Comparison of ENCODE assay signal across 9 cellular contexts in genomic region chr1:3618904-3619671, GRCh38. TPM values are rescaled to one million over a fixed set of nuclear protein-coding genes. Genes with fewer than 3 reads are reported as not detected.
DNase-seq lines count a peak whose midpoint lies in the region; ATAC-seq, FAIRE-seq and TF ChIP-seq lines count a peak whose summit lies in the region.
"Had no signal": no experiment of that assay in that cellular context is flagged by ENCODE, and none has a peak within 500 bp of the region (broad histone marks: within the 10 kb centered on the region; RNA-seq: fewer than 3 reads in every experiment).

No MANE protein-coding gene starts in this region.

- H3K4me1 ChIP-seq in HUES48 (ENCODE audit: control insufficient read depth, insufficient read depth, low read length): peaks cover 19% of the 10 kb centered on the region

- H3K4me3 Mint-ChIP-seq in activated T-cell treated with anti-CD3 and anti-CD28 coated beads, Interleukin-2, amount 50 U/mL, for 4 hours: peak overlapping the region; percentile 34
- peak overlapping the region; percentile 82 for H3K4me3 Mint-ChIP-seq in stimulated activated naive CD8-positive, alpha-beta T cell treated with anti-CD3 and anti-CD28 coated beads, Interleukin-15, Interleukin-2, amounts not matched to agents 100 ng/mL and 50 ng/mL, for 24 hours

- no peaks in the 10 kb centered on the region for H3K27me3 Mint-ChIP-seq in activated T-cell treated with anti-CD3 and anti-CD28 coated beads, Interleukin-2, amount 50 U/mL, for 4 hours (ENCODE audit: low read depth)
- no peaks in the 10 kb centered on the region for H3K27me3 Mint-ChIP-seq in stimulated activated naive CD8-positive, alpha-beta T cell treated with anti-CD3 and anti-CD28 coated beads, Interleukin-15, Interleukin-2, amounts not matched to agents 100 ng/mL and 50 ng/mL, for 24 hours

- peak; percentile 88 to 91 for ATAC-seq in activated T-cell treated with anti-CD3 and anti-CD28 coated beads, Interleukin-2, amount 50 U/mL, for 4 hours
- no peak for ATAC-seq in HG03469 (IDR thresholded peaks at IDR 0.05; ENCODE audit: unreplicated experiment)

- peak overlapping the region; percentile 92 for H3K27ac Mint-ChIP-seq in stimulated activated naive CD8-positive, alpha-beta T cell treated with anti-CD3 and anti-CD28 coated beads, Interleukin-15, Interleukin-2, amounts not matched to agents 100 ng/mL and 50 ng/mL, for 24 hours

- H3K9ac ChIP-seq in HUES48 (ENCODE audit: low read depth, low read length) (no peak overlapping the region), neural cell (ENCODE audit: low read length) (no peak overlapping the region)

- DNase-seq in DMS79 treated with DMSO at 0.1 percent for 48 hours (lab: John Stamatoyannopoulos, UW): peak; percentile 68
- peak; percentile 52 for DNase-seq in RCC 7860 (ENCODE audit: low spot score)
- peak; percentile 69 for DNase-seq in activated T-cell treated with anti-CD3 and anti-CD28 coated beads, Interleukin-2, amount 50 U/mL, for 4 hours
- DNase-seq in fibroblast of gingiva (ENCODE audit: low read depth): peak; percentile 63

- peak overlapping the region; percentile 35 for H3K27ac ChIP-seq in HUES48 (ENCODE audit: low read depth, low read length)
- no peak overlapping the region for H3K27ac ChIP-seq in neural cell (ENCODE audit: low read length)

- FAIRE-seq in RCC 7860 (lab: Jason Lieb, UNC): peak; percentile 40
- FAIRE-seq: colon had no signal

- TF ChIP-seq EP300 in neural cell (conservative IDR thresholded peaks at IDR 0.05; ENCODE audit: poor library complexity, severe bottlenecking): no peak

- no peaks in the 10 kb centered on the region for H3F3A ChIP-seq in neural cell (ENCODE audit: insufficient read depth, low read length, poor library complexity, severe bottlenecking)

- no peaks in the 10 kb centered on the region for H4K20me1 ChIP-seq in neural cell (ENCODE audit: insufficient read depth)

- H3K4me3 ChIP-seq in HUES48 (ENCODE audit: low read depth, low read length) (no peak overlapping the region), neural cell (ENCODE audit: low read length) (no peak overlapping the region)

- H3K9me2 ChIP-seq in neural cell (ENCODE audit: insufficient read depth, low read length): no peaks in the 10 kb centered on the region

- peaks cover 40% of the 10 kb centered on the region for H3K4me1 Mint-ChIP-seq in activated T-cell treated with anti-CD3 and anti-CD28 coated beads, Interleukin-2, amount 50 U/mL, for 4 hours (ENCODE audit: low read depth)
- H3K4me1 Mint-ChIP-seq in stimulated activated naive CD8-positive, alpha-beta T cell treated with anti-CD3 and anti-CD28 coated beads, Interleukin-15, Interleukin-2, amounts not matched to agents 100 ng/mL and 50 ng/mL, for 24 hours (ENCODE audit: low read depth): peaks cover 34% of the 10 kb centered on the region

- no peak overlapping the region for H3K4me2 ChIP-seq in neural cell (ENCODE audit: low read length)

- H3K9me3 ChIP-seq in HUES48 (ENCODE audit: control insufficient read depth, insufficient read depth, low read length) (no peaks in the 10 kb centered on the region), neural cell (ENCODE audit: low read length) (no peaks in the 10 kb centered on the region)

- no peaks in the 10 kb centered on the region for H3K9me3 Mint-ChIP-seq in activated T-cell treated with anti-CD3 and anti-CD28 coated beads, Interleukin-2, amount 50 U/mL, for 4 hours
- H3K9me3 Mint-ChIP-seq in stimulated activated naive CD8-positive, alpha-beta T cell treated with anti-CD3 and anti-CD28 coated beads, Interleukin-15, Interleukin-2, amounts not matched to agents 100 ng/mL and 50 ng/mL, for 24 hours: no peaks in the 10 kb centered on the region

- TF ChIP-seq RAD21 in neural cell (conservative IDR thresholded peaks at IDR 0.05): peak; percentile 86

- no peaks in the 10 kb centered on the region for H3K36me3 ChIP-seq in HUES48 (ENCODE audit: control insufficient read depth, insufficient read depth, low read length)
- no peaks in the 10 kb centered on the region for H3K36me3 ChIP-seq in neural cell (ENCODE audit: insufficient read depth, low read length)

- TF ChIP-seq CTCF in neural cell (IDR thresholded peaks at IDR 0.05; ENCODE audit: poor library complexity, severe bottlenecking): peak; percentile 93

- H3K36me3 Mint-ChIP-seq in activated T-cell treated with anti-CD3 and anti-CD28 coated beads, Interleukin-2, amount 50 U/mL, for 4 hours (ENCODE audit: insufficient read depth): no peaks in the 10 kb centered on the region
- no peaks in the 10 kb centered on the region for H3K36me3 Mint-ChIP-seq in stimulated activated naive CD8-positive, alpha-beta T cell treated with anti-CD3 and anti-CD28 coated beads, Interleukin-15, Interleukin-2, amounts not matched to agents 100 ng/mL and 50 ng/mL, for 24 hours (ENCODE audit: low read depth)

- H2AFZ ChIP-seq in neural cell (ENCODE audit: low read depth, low read length): no peak overlapping the region

- H3K27me3 ChIP-seq in HUES48 (ENCODE audit: control insufficient read depth, insufficient read depth, low read length): no peaks in the 10 kb centered on the region
- H3K27me3 ChIP-seq in neural cell (ENCODE audit: insufficient read depth, low read depth, low read length): no peaks in the 10 kb centered on the region

- H3K79me2 ChIP-seq in neural cell (replicated peaks; ENCODE audit: insufficient read depth, low read length): peaks cover 3% of the 10 kb centered on the region

TF ChIP-seq in neural cell, 6 proteins besides CTCF, POLR2A, EP300 and RAD21:
- TF ChIP-seq POLR2AphosphoS5 (IDR thresholded peaks at IDR 0.05) (no peak), SMC3 (conservative IDR thresholded peaks at IDR 0.05; ENCODE audit: poor library complexity) (peak; percentile 98), TAF1 (IDR thresholded peaks at IDR 0.05; ENCODE audit: low read depth) (no peak), EZH2 (IDR thresholded peaks at IDR 0.05; ENCODE audit: borderline replicate concordance, insufficient read depth, low read length, poor library complexity, severe bottlenecking) (no peak), MXI1 (conservative IDR thresholded peaks at IDR 0.05; ENCODE audit: poor library complexity, severe bottlenecking) (no peak)
- TF ChIP-seq, protein P1, sequence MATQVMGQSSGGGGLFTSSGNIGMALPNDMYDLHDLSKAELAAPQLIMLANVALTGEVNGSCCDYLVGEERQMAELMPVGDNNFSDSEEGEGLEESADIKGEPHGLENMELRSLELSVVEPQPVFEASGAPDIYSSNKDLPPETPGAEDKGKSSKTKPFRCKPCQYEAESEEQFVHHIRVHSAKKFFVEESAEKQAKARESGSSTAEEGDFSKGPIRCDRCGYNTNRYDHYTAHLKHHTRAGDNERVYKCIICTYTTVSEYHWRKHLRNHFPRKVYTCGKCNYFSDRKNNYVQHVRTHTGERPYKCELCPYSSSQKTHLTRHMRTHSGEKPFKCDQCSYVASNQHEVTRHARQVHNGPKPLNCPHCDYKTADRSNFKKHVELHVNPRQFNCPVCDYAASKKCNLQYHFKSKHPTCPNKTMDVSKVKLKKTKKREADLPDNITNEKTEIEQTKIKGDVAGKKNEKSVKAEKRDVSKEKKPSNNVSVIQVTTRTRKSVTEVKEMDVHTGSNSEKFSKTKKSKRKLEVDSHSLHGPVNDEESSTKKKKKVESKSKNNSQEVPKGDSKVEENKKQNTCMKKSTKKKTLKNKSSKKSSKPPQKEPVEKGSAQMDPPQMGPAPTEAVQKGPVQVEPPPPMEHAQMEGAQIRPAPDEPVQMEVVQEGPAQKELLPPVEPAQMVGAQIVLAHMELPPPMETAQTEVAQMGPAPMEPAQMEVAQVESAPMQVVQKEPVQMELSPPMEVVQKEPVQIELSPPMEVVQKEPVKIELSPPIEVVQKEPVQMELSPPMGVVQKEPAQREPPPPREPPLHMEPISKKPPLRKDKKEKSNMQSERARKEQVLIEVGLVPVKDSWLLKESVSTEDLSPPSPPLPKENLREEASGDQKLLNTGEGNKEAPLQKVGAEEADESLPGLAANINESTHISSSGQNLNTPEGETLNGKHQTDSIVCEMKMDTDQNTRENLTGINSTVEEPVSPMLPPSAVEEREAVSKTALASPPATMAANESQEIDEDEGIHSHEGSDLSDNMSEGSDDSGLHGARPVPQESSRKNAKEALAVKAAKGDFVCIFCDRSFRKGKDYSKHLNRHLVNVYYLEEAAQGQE (IDR thresholded peaks at IDR 0.05; ENCODE audit: borderline replicate concordance): no peak

RNA-seq across cellular contexts. Expression of gene TPRG1L, which starts 5.7 kb away (rescaled TPM):
- 10 to 100 TPM; 15.0 to 17.6 (median 16.0) TPM for total RNA-seq in activated T-cell treated with anti-CD3 and anti-CD28 coated beads, Interleukin-2, amount 50 U/mL, for 4 hours
- polyA plus RNA-seq in neural cell: 16.8 and 22.4 TPM in 2 replicates
- polyA minus RNA-seq in neural cell: 23.0 and 24.6 TPM in 2 replicates

RNA-seq across cellular contexts. Expression of gene MEGF6, which starts 7.8 kb away (rescaled TPM):
- total RNA-seq in activated T-cell treated with anti-CD3 and anti-CD28 coated beads, Interleukin-2, amount 50 U/mL, for 4 hours: under 1 TPM; 0.43 to 0.98 (median 0.84) TPM
- polyA plus RNA-seq in neural cell: 6.0 and 17.6 TPM in 2 replicates
- polyA minus RNA-seq in neural cell: 3.1 and 4.1 TPM in 2 replicates

RNA-seq across cellular contexts. Expression of gene WRAP73, which starts 30.8 kb away (rescaled TPM):
- 10 to 100 TPM; 32.7 to 36.3 (median 34.5) TPM for total RNA-seq in activated T-cell treated with anti-CD3 and anti-CD28 coated beads, Interleukin-2, amount 50 U/mL, for 4 hours
- polyA plus RNA-seq in neural cell: 32.9 and 50.7 TPM in 2 replicates
- 22.1 and 28.7 TPM in 2 replicates for polyA minus RNA-seq in neural cell

RNA-seq across cellular contexts. Expression of gene TP73, which starts 33.2 kb away (rescaled TPM):
- total RNA-seq in activated T-cell treated with anti-CD3 and anti-CD28 coated beads, Interleukin-2, amount 50 U/mL, for 4 hours: under 1 TPM; 0.05 to 0.16 (median 0.08) TPM
- not detected in 2 replicates for polyA plus RNA-seq in neural cell
- polyA minus RNA-seq in neural cell: not detected in 2 replicates
